ENCODE assay signal across 8 cellular contexts in the genomic region with DNA sequence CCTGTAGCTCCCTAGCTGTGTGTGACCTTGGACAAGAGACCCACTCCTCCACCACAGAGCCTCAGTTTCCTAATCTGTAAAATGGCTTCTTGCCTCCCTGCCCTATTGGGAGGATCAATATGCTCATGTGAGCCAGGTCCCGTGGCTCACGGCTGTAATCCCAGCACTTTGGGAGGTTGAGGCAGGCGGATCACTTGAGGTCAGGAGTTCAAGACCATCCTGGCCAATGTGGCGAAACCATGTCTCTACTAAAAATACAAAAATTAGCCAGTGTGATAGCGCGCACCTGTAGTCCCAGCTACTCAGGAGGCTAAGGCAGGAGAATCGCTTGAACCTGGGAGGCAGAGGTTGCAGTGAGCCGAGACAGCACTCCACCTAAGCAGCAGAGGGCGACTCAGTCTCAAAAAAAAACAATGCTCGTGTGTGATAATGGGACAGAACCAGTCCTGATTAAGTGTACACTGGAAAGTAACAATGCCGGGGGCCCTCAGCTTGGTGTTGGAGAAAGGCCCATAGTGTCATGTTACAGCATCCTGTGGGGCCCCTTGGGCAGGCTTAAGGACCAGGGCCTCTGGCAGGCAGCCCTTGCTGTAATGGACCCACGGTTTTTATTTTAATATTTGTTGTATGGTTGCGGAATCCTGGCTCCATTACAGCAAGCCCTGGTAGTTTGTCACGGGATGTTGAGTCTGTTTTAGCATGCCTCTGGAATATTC. TPM values are rescaled to one million over a fixed set of nuclear protein-coding genes. Genes with fewer than 3 reads are reported as not detected.
DNase-seq lines count a peak whose midpoint lies in the region; ATAC-seq and TF ChIP-seq lines count a peak whose summit lies in the region.

No MANE protein-coding gene starts in this region.

- H3K4me1 ChIP-seq in Karpas-422 (ENCODE audit: low read length) (peaks cover 47% of the 10 kb centered on the region), PC-9 (replicated peaks; ENCODE audit: insufficient read depth) (peaks cover 6% of the 10 kb centered on the region), right cardiac atrium (ENCODE audit: control insufficient read depth, insufficient read depth, low read length) (peaks cover 5% of the 10 kb centered on the region)

- H3K9me3 ChIP-seq in Karpas-422 (ENCODE audit: low read length) (no peaks in the 10 kb centered on the region), PC-9 (ENCODE audit: insufficient read depth, low read depth) (no peaks in the 10 kb centered on the region), right cardiac atrium (ENCODE audit: control insufficient read depth, low read length) (no peaks in the 10 kb centered on the region)

- H3K9ac ChIP-seq in Karpas-422 (ENCODE audit: low read length), result no peak overlapping the region

- H3K4me1 Mint-ChIP-seq in activated naive CD8-positive, alpha-beta T cell treated with anti-CD3 and anti-CD28 coated beads, Interleukin-2, amount 10 ng/mL, durations not matched to agents 7 days and 5 days, result peaks cover 28% of the 10 kb centered on the region

- H3K36me3 ChIP-seq in Karpas-422 (ENCODE audit: insufficient read depth, low read length) (peaks cover 13% of the 10 kb centered on the region), PC-9 (ENCODE audit: low read depth) (peaks cover 18% of the 10 kb centered on the region)

- POLR2A ChIA-PET in PC-9 (lab: Charles Lee; ENCODE audit: unreplicated experiment), result interaction anchor here (0.6 kb wide), 1 partner anchor 338 kb away, joined by 3 read pairs; no protein-coding TSS in a partner anchor
- POLR2A ChIA-PET in activated naive CD8-positive, alpha-beta T cell treated with anti-CD3 and anti-CD28 coated beads, Interleukin-2, amount 10 ng/mL, durations not matched to agents 7 days and 5 days (lab: Charles Lee), result interaction anchor here (0.7 to 2.0 kb wide), 4 partner anchors 15 to 79 kb away, joined by 3 to 7 read pairs (median 5); partner anchors contain the start of gene PRRG2

- intact Hi-C loops in PC-9 (cut with micrococcal nuclease; ENCODE audit: unreplicated experiment) (loop anchor here (2.0 kb wide), 1 partner anchor 170 kb away; no protein-coding TSS in a partner anchor), right cardiac atrium (cut with DNase I) (loop anchor here in 1 of 4 donors (2.0 kb wide), 1 partner anchor 68 kb away; no protein-coding TSS in a partner anchor)

- no peak overlapping the region for H3K4me3 Mint-ChIP-seq in activated naive CD8-positive, alpha-beta T cell treated with anti-CD3 and anti-CD28 coated beads, Interleukin-2, amount 10 ng/mL, durations not matched to agents 7 days and 5 days

- H2AFZ ChIP-seq in Karpas-422 (ENCODE audit: low read length) (no peak overlapping the region), PC-9 (no peak overlapping the region)

- H3K9me2 ChIP-seq in Karpas-422 (replicated peaks; ENCODE audit: insufficient read depth, low read length) (no peaks in the 10 kb centered on the region), PC-9 (ENCODE audit: insufficient read depth) (no peaks in the 10 kb centered on the region)

- CTCF ChIA-PET in PC-9 (lab: Charles Lee), result interaction anchor here (0.5 to 0.6 kb wide), 3 partner anchors 177 to 1282 kb away, joined by 5 to 10 read pairs (median 5); no protein-coding TSS in a partner anchor

- H3K9me3 Mint-ChIP-seq in activated naive CD8-positive, alpha-beta T cell treated with anti-CD3 and anti-CD28 coated beads, Interleukin-2, amount 10 ng/mL, durations not matched to agents 7 days and 5 days, result no peaks in the 10 kb centered on the region

- peak; percentile 79 for TF ChIP-seq CTCF in PC-9 (conservative IDR thresholded peaks at IDR 0.05)

- no peak overlapping the region for H3K4me3 ChIP-seq in Karpas-422 (ENCODE audit: low read length)
- H3K4me3 ChIP-seq in PC-9, result no peak overlapping the region
- no peak overlapping the region for H3K4me3 ChIP-seq in right cardiac atrium (ENCODE audit: low read length)

- peak; percentile 73 for DNase-seq in DMS153 (lab: John Stamatoyannopoulos, UW)
- peak; percentile 89 for DNase-seq in Karpas-422
- DNase-seq in PC-9, result peak in 1 of 2 experiments; percentile 46
- no peak for DNase-seq in activated naive CD8-positive, alpha-beta T cell treated with anti-CD3 and anti-CD28 coated beads, Interleukin-2, amount 10 ng/mL, durations not matched to agents 7 days and 5 days
- DNase-seq in right cardiac atrium, result peak in 1 of 3 donors; percentile 70
- peak; percentile 41 for DNase-seq in stimulated activated CD4-positive, alpha-beta T cell treated with anti-CD3 and anti-CD28 coated beads, Interleukin-1b, Interleukin-23, amount 100 ng/mL, for 48 hours

- 42% methylated on average over 14 of the region's 14 CpGs for WGBS in right cardiac atrium

- H3K27ac ChIP-seq in Karpas-422 (ENCODE audit: low read length) (no peak overlapping the region), PC-9 (no peak overlapping the region), right cardiac atrium (ENCODE audit: low read length) (no peak overlapping the region)

- no peak for ATAC-seq in activated naive CD8-positive, alpha-beta T cell treated with anti-CD3 and anti-CD28 coated beads, Interleukin-2, amount 10 ng/mL, durations not matched to agents 7 days and 5 days (ENCODE audit: low read depth)
- ATAC-seq in right cardiac atrium (peak; percentile 58 to 59), HG03432 (IDR thresholded peaks at IDR 0.05; ENCODE audit: unreplicated experiment) (no peak), GM19351 (IDR thresholded peaks at IDR 0.05; ENCODE audit: unreplicated experiment) (no peak)

- peaks cover 23% of the 10 kb centered on the region for H3K36me3 Mint-ChIP-seq in activated naive CD8-positive, alpha-beta T cell treated with anti-CD3 and anti-CD28 coated beads, Interleukin-2, amount 10 ng/mL, durations not matched to agents 7 days and 5 days

- H3K79me2 ChIP-seq in Karpas-422 (ENCODE audit: low read length) (peaks cover 2% of the 10 kb centered on the region; the same call in 1 of the 2 replicates), PC-9 (ENCODE audit: low read depth) (peaks cover 12% of the 10 kb centered on the region)

- peaks cover 57% of the 10 kb centered on the region for H3F3A ChIP-seq in PC-9 (ENCODE audit: insufficient read depth, low read depth)

- H3K4me2 ChIP-seq in Karpas-422 (ENCODE audit: low read depth, low read length, poor library complexity, severe bottlenecking) (no peak overlapping the region), PC-9 (no peak overlapping the region)

- no peaks in the 10 kb centered on the region for H3K27me3 ChIP-seq in Karpas-422 (ENCODE audit: low read length)
- no peaks in the 10 kb centered on the region for H3K27me3 ChIP-seq in PC-9 (ENCODE audit: insufficient read depth, low read depth)
- no peaks in the 10 kb centered on the region for H3K27me3 ChIP-seq in right cardiac atrium (ENCODE audit: control insufficient read depth, insufficient read depth)

- peak overlapping the region; percentile 34 for H3K27ac Mint-ChIP-seq in activated naive CD8-positive, alpha-beta T cell treated with anti-CD3 and anti-CD28 coated beads, Interleukin-2, amount 10 ng/mL, durations not matched to agents 7 days and 5 days

- no TSS peak for BruUV-seq in PC-9 (replicated peaks; lab: Mats Ljungman, UMichigan)

- peaks cover 21% of the 10 kb centered on the region for H4K20me1 ChIP-seq in Karpas-422 (ENCODE audit: insufficient read depth, low read depth, low read length)
- peaks cover 22% of the 10 kb centered on the region for H4K20me1 ChIP-seq in PC-9 (ENCODE audit: insufficient read depth)

- no peaks in the 10 kb centered on the region for H3K27me3 Mint-ChIP-seq in activated naive CD8-positive, alpha-beta T cell treated with anti-CD3 and anti-CD28 coated beads, Interleukin-2, amount 10 ng/mL, durations not matched to agents 7 days and 5 days

RNA-seq across cellular contexts. Expression of gene RPS11, which starts 6.8 kb away (rescaled TPM):
- 6,857 and 9,247 TPM in 2 replicates for total RNA-seq in Karpas-422 (2014; rRNA removed; shearing (Covaris generic); ENCODE audit: low replicate concordance)
- total RNA-seq in PC-9 (2021) (1,702 and 2,282 TPM in 2 replicates), right cardiac atrium (1,000 to 10,000 TPM; 1,034 to 1,270 (median 1,120) TPM)
- total RNA-seq in activated naive CD8-positive, alpha-beta T cell treated with anti-CD3 and anti-CD28 coated beads, Interleukin-2, amount 10 ng/mL, durations not matched to agents 7 days and 5 days, result 1,000 to 10,000 TPM; 2,412 to 2,445 TPM
- polyA plus RNA-seq in right cardiac atrium, result 2,599 TPM

RNA-seq across cellular contexts. Expression of gene FCGRT, which starts 9.4 kb away (rescaled TPM):
- total RNA-seq in Karpas-422 (2014; rRNA removed; shearing (Covaris generic); ENCODE audit: low replicate concordance), result 1.8 and 3.5 TPM in 2 replicates
- total RNA-seq in PC-9 (2021) (4.8 and 6.7 TPM in 2 replicates), right cardiac atrium (100 to 1,000 TPM; 139 to 158 (median 147) TPM)
- total RNA-seq in activated naive CD8-positive, alpha-beta T cell treated with anti-CD3 and anti-CD28 coated beads, Interleukin-2, amount 10 ng/mL, durations not matched to agents 7 days and 5 days, result 10 to 100 TPM; 19.8 to 24.4 TPM
- polyA plus RNA-seq in right cardiac atrium, result 104 TPM

RNA-seq across cellular contexts. Expression of gene RPL13A, which starts 15.6 kb away (rescaled TPM):
- total RNA-seq in Karpas-422 (2014; rRNA removed; shearing (Covaris generic); ENCODE audit: low replicate concordance), result 6,359 and 8,659 TPM in 2 replicates
- total RNA-seq in PC-9 (2021), result 2,360 and 3,865 TPM in 2 replicates
- 1,000 to 10,000 TPM; 2,936 to 3,173 TPM for total RNA-seq in activated naive CD8-positive, alpha-beta T cell treated with anti-CD3 and anti-CD28 coated beads, Interleukin-2, amount 10 ng/mL, durations not matched to agents 7 days and 5 days
- 1,000 to 10,000 TPM; 1,399 to 1,753 (median 1,480) TPM for total RNA-seq in right cardiac atrium
- polyA plus RNA-seq in right cardiac atrium, result 1,392 TPM

RNA-seq across cellular contexts. Expression of gene RCN3, which starts 24.8 kb away (rescaled TPM):
- 0.22 TPM in 1 of 2 replicates, not detected in the other for total RNA-seq in Karpas-422 (2014; rRNA removed; shearing (Covaris generic); ENCODE audit: low replicate concordance)
- total RNA-seq in PC-9 (2021), result 0.75 and 0.96 TPM in 2 replicates
- 1 to 10 TPM; 1.6 to 2.4 TPM for total RNA-seq in activated naive CD8-positive, alpha-beta T cell treated with anti-CD3 and anti-CD28 coated beads, Interleukin-2, amount 10 ng/mL, durations not matched to agents 7 days and 5 days
- 10 to 100 TPM; 10.2 to 27.4 (median 17.6) TPM for total RNA-seq in right cardiac atrium
- 29.3 TPM for polyA plus RNA-seq in right cardiac atrium

RNA-seq across cellular contexts. Expression of gene FLT3LG, which starts 29.0 kb away (rescaled TPM):
- total RNA-seq in Karpas-422 (2014; rRNA removed; shearing (Covaris generic); ENCODE audit: low replicate concordance), result 18.8 and 19.3 TPM in 2 replicates
- total RNA-seq in PC-9 (2021), result 5.1 and 5.3 TPM in 2 replicates
- 100 to 1,000 TPM; 250 to 282 TPM for total RNA-seq in activated naive CD8-positive, alpha-beta T cell treated with anti-CD3 and anti-CD28 coated beads, Interleukin-2, amount 10 ng/mL, durations not matched to agents 7 days and 5 days
- 1 to 10 TPM; 4.4 to 6.8 (median 4.9) TPM for total RNA-seq in right cardiac atrium
- 6.6 TPM for polyA plus RNA-seq in right cardiac atrium

Comparison
In these comparisons a context has a peak if more than half of its experiments do, and no peak if none do; other contexts are left out.
1. ATAC-seq: peak in right cardiac atrium (2 of 2); none in activated naive CD8-positive, alpha-beta T cell treated with anti-CD3 and anti-CD28 coated beads, Interleukin-2, amount 10 ng/mL, durations not matched to agents 7 days and 5 days (single experiment), HG03432 (single experiment) and GM19351 (single experiment).
2. RNA of gene FCGRT, which starts 9.4 kb away (total RNA-seq): 139 to 158 TPM in right cardiac atrium; 19.8 to 24.4 TPM in activated naive CD8-positive, alpha-beta T cell treated with anti-CD3 and anti-CD28 coated beads, Interleukin-2, amount 10 ng/mL, durations not matched to agents 7 days and 5 days, 4.8 to 6.7 TPM in PC-9 and 1.8 to 3.5 TPM in Karpas-422; every median in the first group is over 4 times any median in the second.